Comparison of ENCODE assay signal across 2 cellular contexts in the genomic region with DNA sequence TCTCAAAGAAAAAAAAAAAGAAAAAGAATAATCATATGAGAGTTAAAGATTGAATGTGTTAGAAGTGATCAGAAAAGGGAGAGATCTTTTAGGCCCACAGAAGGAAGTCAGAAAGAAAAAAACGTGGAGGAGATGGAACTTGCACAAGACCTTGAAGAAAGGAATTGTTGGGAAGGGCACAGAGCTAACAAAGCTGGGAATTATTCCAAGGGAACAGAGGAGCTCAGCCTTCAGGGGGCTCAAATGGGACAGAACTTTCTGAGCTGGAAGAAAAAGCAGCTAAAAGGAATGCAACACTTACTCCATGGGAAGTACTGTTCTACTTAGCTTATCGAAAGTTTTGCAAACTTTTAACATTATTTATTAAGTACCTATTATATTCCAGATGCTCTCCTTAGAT.
TF ChIP-seq lines count a peak whose summit lies in the region.

No MANE protein-coding gene starts in this region.

TF ChIP-seq in GM23338, 12 proteins besides CTCF, POLR2A, EP300 and RAD21 (continued from another document):
- TF ChIP-seq, protein P1, sequence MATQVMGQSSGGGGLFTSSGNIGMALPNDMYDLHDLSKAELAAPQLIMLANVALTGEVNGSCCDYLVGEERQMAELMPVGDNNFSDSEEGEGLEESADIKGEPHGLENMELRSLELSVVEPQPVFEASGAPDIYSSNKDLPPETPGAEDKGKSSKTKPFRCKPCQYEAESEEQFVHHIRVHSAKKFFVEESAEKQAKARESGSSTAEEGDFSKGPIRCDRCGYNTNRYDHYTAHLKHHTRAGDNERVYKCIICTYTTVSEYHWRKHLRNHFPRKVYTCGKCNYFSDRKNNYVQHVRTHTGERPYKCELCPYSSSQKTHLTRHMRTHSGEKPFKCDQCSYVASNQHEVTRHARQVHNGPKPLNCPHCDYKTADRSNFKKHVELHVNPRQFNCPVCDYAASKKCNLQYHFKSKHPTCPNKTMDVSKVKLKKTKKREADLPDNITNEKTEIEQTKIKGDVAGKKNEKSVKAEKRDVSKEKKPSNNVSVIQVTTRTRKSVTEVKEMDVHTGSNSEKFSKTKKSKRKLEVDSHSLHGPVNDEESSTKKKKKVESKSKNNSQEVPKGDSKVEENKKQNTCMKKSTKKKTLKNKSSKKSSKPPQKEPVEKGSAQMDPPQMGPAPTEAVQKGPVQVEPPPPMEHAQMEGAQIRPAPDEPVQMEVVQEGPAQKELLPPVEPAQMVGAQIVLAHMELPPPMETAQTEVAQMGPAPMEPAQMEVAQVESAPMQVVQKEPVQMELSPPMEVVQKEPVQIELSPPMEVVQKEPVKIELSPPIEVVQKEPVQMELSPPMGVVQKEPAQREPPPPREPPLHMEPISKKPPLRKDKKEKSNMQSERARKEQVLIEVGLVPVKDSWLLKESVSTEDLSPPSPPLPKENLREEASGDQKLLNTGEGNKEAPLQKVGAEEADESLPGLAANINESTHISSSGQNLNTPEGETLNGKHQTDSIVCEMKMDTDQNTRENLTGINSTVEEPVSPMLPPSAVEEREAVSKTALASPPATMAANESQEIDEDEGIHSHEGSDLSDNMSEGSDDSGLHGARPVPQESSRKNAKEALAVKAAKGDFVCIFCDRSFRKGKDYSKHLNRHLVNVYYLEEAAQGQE (IDR thresholded peaks at IDR 0.05; ENCODE audit: unreplicated experiment), result no peak
- TF ChIP-seq ZNF331 (CRISPR knock-in tag; IDR thresholded peaks at IDR 0.05; ENCODE audit: low read depth) (no peak), ZNF114 (CRISPR knock-in tag; IDR thresholded peaks at IDR 0.05) (no peak), NANOG (IDR thresholded peaks at IDR 0.05; ENCODE audit: borderline replicate concordance) (no peak), JUNB (IDR thresholded peaks at IDR 0.05; ENCODE audit: unreplicated experiment) (no peak), STAT1 (IDR thresholded peaks at IDR 0.05; ENCODE audit: unreplicated experiment) (no peak), EZH2phosphoT487 (IDR thresholded peaks at IDR 0.05; ENCODE audit: unreplicated experiment) (no peak), EZH2 (IDR thresholded peaks at IDR 0.05; ENCODE audit: low read depth, unreplicated experiment) (no peak), POLR2AphosphoS5 (IDR thresholded peaks at IDR 0.05; ENCODE audit: low read depth) (no peak)
- TF ChIP-seq, protein P2, sequence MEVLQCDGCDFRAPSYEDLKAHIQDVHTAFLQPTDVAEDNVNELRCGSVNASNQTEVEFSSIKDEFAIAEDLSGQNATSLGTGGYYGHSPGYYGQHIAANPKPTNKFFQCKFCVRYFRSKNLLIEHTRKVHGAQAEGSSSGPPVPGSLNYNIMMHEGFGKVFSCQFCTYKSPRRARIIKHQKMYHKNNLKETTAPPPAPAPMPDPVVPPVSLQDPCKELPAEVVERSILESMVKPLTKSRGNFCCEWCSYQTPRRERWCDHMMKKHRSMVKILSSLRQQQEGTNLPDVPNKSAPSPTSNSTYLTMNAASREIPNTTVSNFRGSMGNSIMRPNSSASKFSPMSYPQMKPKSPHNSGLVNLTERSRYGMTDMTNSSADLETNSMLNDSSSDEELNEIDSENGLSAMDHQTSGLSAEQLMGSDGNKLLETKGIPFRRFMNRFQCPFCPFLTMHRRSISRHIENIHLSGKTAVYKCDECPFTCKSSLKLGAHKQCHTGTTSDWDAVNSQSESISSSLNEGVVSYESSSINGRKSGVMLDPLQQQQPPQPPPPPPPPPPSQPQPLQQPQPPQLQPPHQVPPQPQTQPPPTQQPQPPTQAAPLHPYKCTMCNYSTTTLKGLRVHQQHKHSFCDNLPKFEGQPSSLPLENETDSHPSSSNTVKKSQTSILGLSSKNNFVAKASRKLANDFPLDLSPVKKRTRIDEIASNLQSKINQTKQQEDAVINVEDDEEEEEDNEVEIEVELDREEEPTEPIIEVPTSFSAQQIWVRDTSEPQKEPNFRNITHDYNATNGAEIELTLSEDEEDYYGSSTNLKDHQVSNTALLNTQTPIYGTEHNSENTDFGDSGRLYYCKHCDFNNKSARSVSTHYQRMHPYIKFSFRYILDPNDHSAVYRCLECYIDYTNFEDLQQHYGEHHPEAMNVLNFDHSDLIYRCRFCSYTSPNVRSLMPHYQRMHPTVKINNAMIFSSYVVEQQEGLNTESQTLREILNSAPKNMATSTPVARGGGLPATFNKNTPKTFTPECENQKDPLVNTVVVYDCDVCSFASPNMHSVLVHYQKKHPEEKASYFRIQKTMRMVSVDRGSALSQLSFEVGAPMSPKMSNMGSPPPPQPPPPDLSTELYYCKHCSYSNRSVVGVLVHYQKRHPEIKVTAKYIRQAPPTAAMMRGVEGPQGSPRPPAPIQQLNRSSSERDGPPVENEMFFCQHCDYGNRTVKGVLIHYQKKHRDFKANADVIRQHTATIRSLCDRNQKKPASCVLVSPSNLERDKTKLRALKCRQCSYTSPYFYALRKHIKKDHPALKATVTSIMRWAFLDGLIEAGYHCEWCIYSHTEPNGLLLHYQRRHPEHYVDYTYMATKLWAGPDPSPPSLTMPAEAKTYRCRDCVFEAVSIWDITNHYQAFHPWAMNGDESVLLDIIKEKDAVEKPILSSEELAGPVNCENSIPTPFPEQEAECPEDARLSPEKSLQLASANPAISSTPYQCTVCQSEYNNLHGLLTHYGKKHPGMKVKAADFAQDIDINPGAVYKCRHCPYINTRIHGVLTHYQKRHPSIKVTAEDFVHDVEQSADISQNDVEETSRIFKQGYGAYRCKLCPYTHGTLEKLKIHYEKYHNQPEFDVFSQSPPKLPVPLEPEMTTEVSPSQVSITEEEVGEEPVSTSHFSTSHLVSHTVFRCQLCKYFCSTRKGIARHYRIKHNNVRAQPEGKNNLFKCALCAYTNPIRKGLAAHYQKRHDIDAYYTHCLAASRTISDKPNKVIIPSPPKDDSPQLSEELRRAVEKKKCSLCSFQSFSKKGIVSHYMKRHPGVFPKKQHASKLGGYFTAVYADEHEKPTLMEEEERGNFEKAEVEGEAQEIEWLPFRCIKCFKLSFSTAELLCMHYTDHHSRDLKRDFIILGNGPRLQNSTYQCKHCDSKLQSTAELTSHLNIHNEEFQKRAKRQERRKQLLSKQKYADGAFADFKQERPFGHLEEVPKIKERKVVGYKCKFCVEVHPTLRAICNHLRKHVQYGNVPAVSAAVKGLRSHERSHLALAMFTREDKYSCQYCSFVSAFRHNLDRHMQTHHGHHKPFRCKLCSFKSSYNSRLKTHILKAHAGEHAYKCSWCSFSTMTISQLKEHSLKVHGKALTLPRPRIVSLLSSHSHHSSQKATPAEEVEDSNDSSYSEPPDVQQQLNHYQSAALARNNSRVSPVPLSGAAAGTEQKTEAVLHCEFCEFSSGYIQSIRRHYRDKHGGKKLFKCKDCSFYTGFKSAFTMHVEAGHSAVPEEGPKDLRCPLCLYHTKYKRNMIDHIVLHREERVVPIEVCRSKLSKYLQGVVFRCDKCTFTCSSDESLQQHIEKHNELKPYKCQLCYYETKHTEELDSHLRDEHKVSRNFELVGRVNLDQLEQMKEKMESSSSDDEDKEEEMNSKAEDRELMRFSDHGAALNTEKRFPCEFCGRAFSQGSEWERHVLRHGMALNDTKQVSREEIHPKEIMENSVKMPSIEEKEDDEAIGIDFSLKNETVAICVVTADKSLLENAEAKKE (CRISPR knock-in tag; IDR thresholded peaks at IDR 0.05), result no peak

TF ChIP-seq in IMR-90, 13 proteins besides CTCF, POLR2A, EP300 and RAD21 (continued from another document):
- TF ChIP-seq, protein P3, sequence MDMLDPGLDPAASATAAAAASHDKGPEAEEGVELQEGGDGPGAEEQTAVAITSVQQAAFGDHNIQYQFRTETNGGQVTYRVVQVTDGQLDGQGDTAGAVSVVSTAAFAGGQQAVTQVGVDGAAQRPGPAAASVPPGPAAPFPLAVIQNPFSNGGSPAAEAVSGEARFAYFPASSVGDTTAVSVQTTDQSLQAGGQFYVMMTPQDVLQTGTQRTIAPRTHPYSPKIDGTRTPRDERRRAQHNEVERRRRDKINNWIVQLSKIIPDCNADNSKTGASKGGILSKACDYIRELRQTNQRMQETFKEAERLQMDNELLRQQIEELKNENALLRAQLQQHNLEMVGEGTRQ (IDR thresholded peaks at IDR 0.05; ENCODE audit: low read depth, low read length), result no peak
- TF ChIP-seq FOS (IDR thresholded peaks at IDR 0.05; ENCODE audit: low read depth, low read length) (no peak), BHLHE40 (IDR thresholded peaks at IDR 0.05; ENCODE audit: low read depth, low read length) (no peak), MAFK (IDR thresholded peaks at IDR 0.05; ENCODE audit: low read depth, low read length) (no peak), MAZ (IDR thresholded peaks at IDR 0.05; ENCODE audit: borderline replicate concordance, low read depth, low read length) (no peak), RCOR1 (IDR thresholded peaks at IDR 0.05; ENCODE audit: insufficient replicate concordance, low read length) (no peak)
TF ChIP-seq in IMR-90: peak in this region for 0.
